9 cellular contexts compared by ENCODE assay signal in genomic region chr6:155882527-155883333, GRCh38.
DNase-seq lines count a peak whose midpoint lies in the region; ATAC-seq and TF ChIP-seq lines count a peak whose summit lies in the region.
"Had no signal": no experiment of that assay in that cellular context is flagged by ENCODE, and none has a peak within 500 bp of the region (broad histone marks: within the 10 kb centered on the region; RNA-seq: fewer than 3 reads in every experiment).

No MANE protein-coding gene starts in this region.

- H3K4me3 ChIP-seq in GM12865 (ENCODE audit: low read depth, low read length): no peak overlapping the region

- ATAC-seq in GM21381 (IDR thresholded peaks at IDR 0.05; ENCODE audit: unreplicated experiment) (peak; percentile 86), HG03354 (IDR thresholded peaks at IDR 0.05; ENCODE audit: poor library complexity, severe bottlenecking, unreplicated experiment) (peak; percentile 90)

- DNase-seq in GM12865 (ENCODE audit: low read depth) (peak; percentile 9), iris pigment epithelial cell (ENCODE audit: low read depth) (peak; percentile 10), GM10266 (ENCODE audit: extremely low spot score) (no peak), NCI-H1436 treated with DMSO at 0.1 percent for 48 hours (lab: John Stamatoyannopoulos, UW) (no peak), NCI-H69 (lab: John Stamatoyannopoulos, UW) (no peak), NCI-H187 treated with DMSO at 0.1 percent for 48 hours (lab: John Stamatoyannopoulos, UW) (no peak)
- DNase-seq: DMS 273 treated with DMSO at 0.1 percent for 48 hours had no signal

- TF ChIP-seq CTCF in GM12865 (IDR thresholded peaks at IDR 0.05; ENCODE audit: insufficient read depth, low read depth, low read length, missing control alignments): no peak
- no peak for TF ChIP-seq CTCF in GM10266 (IDR thresholded peaks at IDR 0.05; ENCODE audit: control insufficient read depth, insufficient read depth, low read depth, missing control alignments)

Comparison
In these comparisons a context has a peak if more than half of its experiments do, and no peak if none do; other contexts are left out.
1. DNase-seq: peak in GM12865 (single experiment) and iris pigment epithelial cell (single experiment); none in GM10266 (single experiment), NCI-H1436 treated with DMSO at 0.1 percent for 48 hours (single experiment), NCI-H69 (single experiment) and NCI-H187 treated with DMSO at 0.1 percent for 48 hours (single experiment).